Comparison of ENCODE assay signal across 8 cellular contexts in genomic region chr12:5768880-5769199, GRCh38.
"Had no signal": no experiment of that assay in that cellular context is flagged by ENCODE, and none has a peak within 500 bp of the region (broad histone marks: within the 10 kb centered on the region; RNA-seq: fewer than 3 reads in every experiment).

No MANE protein-coding gene starts in this region.

- H3K36me3 Mint-ChIP-seq: IgD-negative memory B cell had no signal

- H3K9me3 ChIP-seq: HAP-1 had no signal

- H3K27ac Mint-ChIP-seq: HFFc6 had no signal

- H3K4me3 ChIP-seq: GM23248, HAP-1 had no signal

- H3K4me1 ChIP-seq: HAP-1 had no signal

- H3K36me3 ChIP-seq: HAP-1 had no signal

- H3K4me3 Mint-ChIP-seq: HFFc6, IgD-negative memory B cell had no signal

- H3K27ac ChIP-seq: GM23248 had no signal

- FAIRE-seq: HTR-8/SVneo had no signal

- DNase-seq: GM23248, GOT3, H7, HFFc6 had no signal

- H3K4me1 Mint-ChIP-seq: IgD-negative memory B cell had no signal

- ATAC-seq: HCT116 had no signal
